In genomic region chr12:98514984-98515367, GRCh38 we compare ENCODE assay signal across 8 cellular contexts. TPM values are rescaled to one million over a fixed set of nuclear protein-coding genes. Genes with fewer than 3 reads are reported as not detected.
DNase-seq lines count a peak whose midpoint lies in the region; ATAC-seq and TF ChIP-seq lines count a peak whose summit lies in the region.

No MANE protein-coding gene starts in this region.

- TF ChIP-seq CTCF in breast epithelium (IDR thresholded peaks at IDR 0.05) (no peak), lower lobe of right lung (IDR thresholded peaks at IDR 0.05) (no peak), upper lobe of left lung (IDR thresholded peaks at IDR 0.05) (no peak)

- H3K27me3 Mint-ChIP-seq in activated T-cell treated with anti-CD3 and anti-CD28 coated beads, Interleukin-2, amount 50 U/mL, for 4 hours (ENCODE audit: low read depth): no peaks in the 10 kb centered on the region

- 0 to 1% methylated on average over 9 to 19 of the region's 19 CpGs for WGBS in upper lobe of left lung, 2 donors

- H3K4me3 Mint-ChIP-seq in activated T-cell treated with anti-CD3 and anti-CD28 coated beads, Interleukin-2, amount 50 U/mL, for 4 hours: peak overlapping the region; percentile 94

- TF ChIP-seq POLR2A in breast epithelium (IDR thresholded peaks at IDR 0.05) (no peak), upper lobe of left lung (IDR thresholded peaks at IDR 0.05) (no peak)

- H3K27me3 ChIP-seq in breast epithelium: no peaks in the 10 kb centered on the region
- no peaks in the 10 kb centered on the region for H3K27me3 ChIP-seq in lower lobe of right lung (ENCODE audit: low read depth)
- H3K27me3 ChIP-seq in upper lobe of left lung: no peaks in the 10 kb centered on the region

- TF ChIP-seq EP300 in upper lobe of left lung (IDR thresholded peaks at IDR 0.05): no peak

- no peaks in the 10 kb centered on the region for H3K9me3 ChIP-seq in breast epithelium
- H3K9me3 ChIP-seq in lower lobe of right lung: no peaks in the 10 kb centered on the region
- H3K9me3 ChIP-seq in upper lobe of left lung: no peaks in the 10 kb centered on the region

- DNase-seq in activated T-cell treated with anti-CD3 and anti-CD28 coated beads, Interleukin-2, amount 50 U/mL, for 4 hours: no peak
- DNase-seq in activated T-cell treated with anti-CD3 and anti-CD28 coated beads, Interleukin-2, amount 50 U/mL, for 1 hour: no peak
- DNase-seq in breast epithelium (ENCODE audit: low spot score in 2 of 2) (no peak), lower lobe of right lung (no peak), upper lobe of left lung (no peak), KBM-7 (no peak), HUDEP-2 (lab: John Stamatoyannopoulos, UW; ENCODE audit: unreplicated experiment in 76 of 76) (no peak)

- intact Hi-C loops in breast epithelium (cut with DNase I; ENCODE audit: low total_unique reads) (no loop called here), lower lobe of right lung (cut with DNase I) (loop anchor here (5.0 kb wide), 1 partner anchor 93 kb away; no protein-coding TSS in a partner anchor)

- peak overlapping the region; percentile 90 to 98 for H3K27ac ChIP-seq in breast epithelium
- H3K27ac ChIP-seq in lower lobe of right lung: peak overlapping the region; percentile 96
- peak overlapping the region; percentile 92 to 98 (median 98) for H3K27ac ChIP-seq in upper lobe of left lung

- H3K36me3 Mint-ChIP-seq in activated T-cell treated with anti-CD3 and anti-CD28 coated beads, Interleukin-2, amount 50 U/mL, for 4 hours (ENCODE audit: insufficient read depth): peaks cover 1% of the 10 kb centered on the region

- in situ Hi-C loops in KBM-7 (cut with MboI; ENCODE audit: low pct_unique_long_range_greater_than_20kb, low sequenced_read_pairs): no loop called here

- H3K4me3 ChIP-seq in breast epithelium (peak overlapping the region; percentile 84 to 99 (median 89)), lower lobe of right lung (peak overlapping the region; percentile 98), upper lobe of left lung (peak overlapping the region; percentile 71 to 93 (median 88))

- ATAC-seq in activated T-cell treated with anti-CD3 and anti-CD28 coated beads, Interleukin-2, amount 50 U/mL, for 4 hours: no peak
- ATAC-seq in lower lobe of right lung: no peak
- ATAC-seq in upper lobe of left lung (ENCODE audit: low FRiP score in 2 of 2): peak in 1 of 2 donors; percentile 63
- ATAC-seq in HG03520 (IDR thresholded peaks at IDR 0.05; ENCODE audit: unreplicated experiment): no peak

- no peaks in the 10 kb centered on the region for H3K36me3 ChIP-seq in breast epithelium
- H3K36me3 ChIP-seq in lower lobe of right lung: no peaks in the 10 kb centered on the region
- no peaks in the 10 kb centered on the region for H3K36me3 ChIP-seq in upper lobe of left lung

- no peaks in the 10 kb centered on the region for H3K9me3 Mint-ChIP-seq in activated T-cell treated with anti-CD3 and anti-CD28 coated beads, Interleukin-2, amount 50 U/mL, for 4 hours

- H3K4me1 Mint-ChIP-seq in activated T-cell treated with anti-CD3 and anti-CD28 coated beads, Interleukin-2, amount 50 U/mL, for 4 hours (ENCODE audit: low read depth): peaks cover 29% of the 10 kb centered on the region

- H3K4me1 ChIP-seq in breast epithelium (no peaks in the 10 kb centered on the region), lower lobe of right lung (peaks cover 36% of the 10 kb centered on the region), upper lobe of left lung (peaks cover 29 to 31% (median 31%) of the 10 kb centered on the region in 4 donors)

RNA-seq across cellular contexts. Expression of gene TMPO, which starts 0.4 kb away (rescaled TPM):
- 100 to 1,000 TPM; 180 to 198 (median 187) TPM for total RNA-seq in activated T-cell treated with anti-CD3 and anti-CD28 coated beads, Interleukin-2, amount 50 U/mL, for 4 hours
- total RNA-seq in breast epithelium: 100 to 1,000 TPM in 1 of 3 donors, 10 to 100 TPM in 2; 42.9 to 115 (median 67.8) TPM
- 61.7 TPM for total RNA-seq in lower lobe of right lung
- 100 to 1,000 TPM in 2 of 6 donors, 10 to 100 TPM in 4; 40.0 to 124 (median 67.4) TPM for total RNA-seq in upper lobe of left lung
